In the genomic region with DNA sequence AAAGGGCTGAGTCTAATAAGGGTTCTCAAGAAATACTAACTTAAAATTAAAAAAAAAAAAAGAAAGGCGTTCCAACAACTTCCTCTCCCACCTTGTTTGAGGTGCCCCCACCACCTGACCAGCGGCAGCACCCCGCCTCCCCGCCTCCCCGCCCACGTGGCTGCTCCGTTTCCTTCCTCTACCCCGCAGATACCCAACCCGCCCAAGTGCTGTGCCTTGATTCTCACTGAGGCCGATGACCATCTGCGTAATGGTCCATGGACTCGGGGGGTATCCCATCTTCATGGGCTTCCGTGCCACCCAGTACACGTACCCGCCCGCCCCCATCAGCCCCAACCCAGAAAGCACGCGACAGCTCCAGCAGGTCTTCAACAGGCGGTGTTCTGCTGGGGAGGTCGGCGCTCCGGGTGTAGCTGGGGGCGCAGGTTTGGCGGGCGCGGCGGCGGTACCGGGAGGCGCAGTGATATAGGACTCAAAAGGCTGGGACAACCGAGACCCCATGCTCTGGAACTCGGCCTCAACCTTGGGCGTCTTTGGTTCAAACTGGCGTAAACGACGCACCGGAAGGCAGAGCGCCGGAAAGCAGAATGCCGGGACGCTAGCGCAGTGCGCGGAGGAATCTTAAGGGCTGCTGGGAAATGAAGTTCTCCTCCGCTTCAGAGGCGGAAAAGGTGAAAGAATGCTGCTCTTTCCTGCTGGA, we compare ENCODE assay signal across 1 cellular context.
TF ChIP-seq lines count a peak whose summit lies in the region.

A gene with protein sequence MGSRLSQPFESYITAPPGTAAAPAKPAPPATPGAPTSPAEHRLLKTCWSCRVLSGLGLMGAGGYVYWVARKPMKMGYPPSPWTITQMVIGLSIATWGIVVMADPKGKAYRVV (minus strand): TSS at position 545 of the 700 bp plus-strand sequence. CDS start 44 bp downstream, at position 501.

TF ChIP-seq in HepG2, 621 proteins besides CTCF, POLR2A, EP300 and RAD21 (continued from another document and continues in another):
- TF ChIP-seq, protein P1, sequence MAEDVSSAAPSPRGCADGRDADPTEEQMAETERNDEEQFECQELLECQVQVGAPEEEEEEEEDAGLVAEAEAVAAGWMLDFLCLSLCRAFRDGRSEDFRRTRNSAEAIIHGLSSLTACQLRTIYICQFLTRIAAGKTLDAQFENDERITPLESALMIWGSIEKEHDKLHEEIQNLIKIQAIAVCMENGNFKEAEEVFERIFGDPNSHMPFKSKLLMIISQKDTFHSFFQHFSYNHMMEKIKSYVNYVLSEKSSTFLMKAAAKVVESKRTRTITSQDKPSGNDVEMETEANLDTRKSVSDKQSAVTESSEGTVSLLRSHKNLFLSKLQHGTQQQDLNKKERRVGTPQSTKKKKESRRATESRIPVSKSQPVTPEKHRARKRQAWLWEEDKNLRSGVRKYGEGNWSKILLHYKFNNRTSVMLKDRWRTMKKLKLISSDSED (CRISPR knock-in tag; IDR thresholded peaks at IDR 0.05), result no peak
- TF ChIP-seq PLRG1 (conservative IDR thresholded peaks at IDR 0.05) (no peak), PAWR (CRISPR knock-in tag; IDR thresholded peaks at IDR 0.05; ENCODE audit: borderline replicate concordance) (no peak), ZNF230 (CRISPR knock-in tag; IDR thresholded peaks at IDR 0.05) (peak; percentile 61; the same call in 1 of the 2 replicates), ZNF816 (CRISPR knock-in tag; IDR thresholded peaks at IDR 0.05; ENCODE audit: borderline replicate concordance) (peak; percentile 39; the same call in 1 of the 2 replicates), MAFF (IDR thresholded peaks at IDR 0.05; ENCODE audit: low read depth, low read length) (no peak), STAG1 (CRISPR knock-in tag; IDR thresholded peaks at IDR 0.05) (no peak), ZNF251 (CRISPR knock-in tag; IDR thresholded peaks at IDR 0.05) (no peak), SUZ12 (IDR thresholded peaks at IDR 0.05; ENCODE audit: low read depth, low read length) (peak; percentile 50), ZNF17 (CRISPR knock-in tag; IDR thresholded peaks at IDR 0.05) (no peak), WIZ (CRISPR knock-in tag; IDR thresholded peaks at IDR 0.05) (no peak), IKZF1 (IDR thresholded peaks at IDR 0.05) (no peak), ZNF260 (CRISPR knock-in tag; IDR thresholded peaks at IDR 0.05; ENCODE audit: borderline replicate concordance, low read depth) (no peak), RXRB (CRISPR knock-in tag; IDR thresholded peaks at IDR 0.05; ENCODE audit: borderline replicate concordance) (0 out of 2 replicates have a peak, but pooled peaks have one; percentile 28), HNRNPLL (IDR thresholded peaks at IDR 0.05; ENCODE audit: low read depth, low read length, poor library complexity, severe bottlenecking) (peak; percentile 100), ISX (CRISPR knock-in tag; conservative IDR thresholded peaks at IDR 0.05) (no peak), ZNF530 (CRISPR knock-in tag; IDR thresholded peaks at IDR 0.05; ENCODE audit: low read depth) (no peak), CREM (IDR thresholded peaks at IDR 0.05) (peak; percentile 84), CREM (CRISPR knock-in tag; IDR thresholded peaks at IDR 0.05) (no peak), MED13 (CRISPR knock-in tag; IDR thresholded peaks at IDR 0.05) (no peak), ZKSCAN1 (IDR thresholded peaks at IDR 0.05; ENCODE audit: low read length) (no peak), ATF7 (IDR thresholded peaks at IDR 0.05) (no peak), ATF7 (CRISPR knock-in tag; IDR thresholded peaks at IDR 0.05) (peak; percentile 41; the same call in 1 of the 2 replicates), HIVEP1 (CRISPR knock-in tag; IDR thresholded peaks at IDR 0.05) (peak; percentile 42; the same call in 1 of the 2 replicates)
- TF ChIP-seq, protein P2, sequence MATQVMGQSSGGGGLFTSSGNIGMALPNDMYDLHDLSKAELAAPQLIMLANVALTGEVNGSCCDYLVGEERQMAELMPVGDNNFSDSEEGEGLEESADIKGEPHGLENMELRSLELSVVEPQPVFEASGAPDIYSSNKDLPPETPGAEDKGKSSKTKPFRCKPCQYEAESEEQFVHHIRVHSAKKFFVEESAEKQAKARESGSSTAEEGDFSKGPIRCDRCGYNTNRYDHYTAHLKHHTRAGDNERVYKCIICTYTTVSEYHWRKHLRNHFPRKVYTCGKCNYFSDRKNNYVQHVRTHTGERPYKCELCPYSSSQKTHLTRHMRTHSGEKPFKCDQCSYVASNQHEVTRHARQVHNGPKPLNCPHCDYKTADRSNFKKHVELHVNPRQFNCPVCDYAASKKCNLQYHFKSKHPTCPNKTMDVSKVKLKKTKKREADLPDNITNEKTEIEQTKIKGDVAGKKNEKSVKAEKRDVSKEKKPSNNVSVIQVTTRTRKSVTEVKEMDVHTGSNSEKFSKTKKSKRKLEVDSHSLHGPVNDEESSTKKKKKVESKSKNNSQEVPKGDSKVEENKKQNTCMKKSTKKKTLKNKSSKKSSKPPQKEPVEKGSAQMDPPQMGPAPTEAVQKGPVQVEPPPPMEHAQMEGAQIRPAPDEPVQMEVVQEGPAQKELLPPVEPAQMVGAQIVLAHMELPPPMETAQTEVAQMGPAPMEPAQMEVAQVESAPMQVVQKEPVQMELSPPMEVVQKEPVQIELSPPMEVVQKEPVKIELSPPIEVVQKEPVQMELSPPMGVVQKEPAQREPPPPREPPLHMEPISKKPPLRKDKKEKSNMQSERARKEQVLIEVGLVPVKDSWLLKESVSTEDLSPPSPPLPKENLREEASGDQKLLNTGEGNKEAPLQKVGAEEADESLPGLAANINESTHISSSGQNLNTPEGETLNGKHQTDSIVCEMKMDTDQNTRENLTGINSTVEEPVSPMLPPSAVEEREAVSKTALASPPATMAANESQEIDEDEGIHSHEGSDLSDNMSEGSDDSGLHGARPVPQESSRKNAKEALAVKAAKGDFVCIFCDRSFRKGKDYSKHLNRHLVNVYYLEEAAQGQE (IDR thresholded peaks at IDR 0.05; ENCODE audit: borderline replicate concordance in 1 of 2, low read depth in 1 of 2, low read length in 2 of 2), result 0 out of 4 replicates have a peak, but pooled peaks of 1 of the 2 experiments have one; percentile 30
- TF ChIP-seq, protein P3, sequence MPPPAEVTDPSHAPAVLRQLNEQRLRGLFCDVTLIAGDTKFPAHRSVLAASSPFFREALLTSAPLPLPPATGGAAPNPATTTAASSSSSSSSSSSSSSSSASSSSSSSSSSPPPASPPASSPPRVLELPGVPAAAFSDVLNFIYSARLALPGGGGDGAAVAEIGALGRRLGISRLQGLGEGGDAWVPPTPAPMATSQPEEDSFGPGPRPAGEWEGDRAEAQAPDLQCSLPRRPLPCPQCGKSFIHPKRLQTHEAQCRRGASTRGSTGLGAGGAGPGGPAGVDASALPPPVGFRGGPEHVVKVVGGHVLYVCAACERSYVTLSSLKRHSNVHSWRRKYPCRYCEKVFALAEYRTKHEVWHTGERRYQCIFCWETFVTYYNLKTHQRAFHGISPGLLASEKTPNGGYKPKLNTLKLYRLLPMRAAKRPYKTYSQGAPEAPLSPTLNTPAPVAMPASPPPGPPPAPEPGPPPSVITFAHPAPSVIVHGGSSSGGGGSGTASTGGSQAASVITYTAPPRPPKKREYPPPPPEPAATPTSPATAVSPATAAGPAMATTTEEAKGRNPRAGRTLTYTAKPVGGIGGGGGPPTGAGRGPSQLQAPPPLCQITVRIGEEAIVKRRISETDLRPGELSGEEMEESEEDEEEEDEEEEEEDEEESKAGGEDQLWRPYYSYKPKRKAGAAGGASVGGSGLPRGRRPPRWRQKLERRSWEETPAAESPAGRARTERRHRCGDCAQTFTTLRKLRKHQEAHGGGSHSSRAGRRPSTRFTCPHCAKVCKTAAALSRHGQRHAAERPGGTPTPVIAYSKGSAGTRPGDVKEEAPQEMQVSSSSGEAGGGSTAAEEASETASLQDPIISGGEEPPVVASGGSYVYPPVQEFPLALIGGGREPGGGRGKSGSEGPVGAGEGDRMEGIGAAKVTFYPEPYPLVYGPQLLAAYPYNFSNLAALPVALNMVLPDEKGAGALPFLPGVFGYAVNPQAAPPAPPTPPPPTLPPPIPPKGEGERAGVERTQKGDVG (CRISPR knock-in tag; IDR thresholded peaks at IDR 0.05; ENCODE audit: borderline replicate concordance), result no peak
- TF ChIP-seq, protein P4, sequence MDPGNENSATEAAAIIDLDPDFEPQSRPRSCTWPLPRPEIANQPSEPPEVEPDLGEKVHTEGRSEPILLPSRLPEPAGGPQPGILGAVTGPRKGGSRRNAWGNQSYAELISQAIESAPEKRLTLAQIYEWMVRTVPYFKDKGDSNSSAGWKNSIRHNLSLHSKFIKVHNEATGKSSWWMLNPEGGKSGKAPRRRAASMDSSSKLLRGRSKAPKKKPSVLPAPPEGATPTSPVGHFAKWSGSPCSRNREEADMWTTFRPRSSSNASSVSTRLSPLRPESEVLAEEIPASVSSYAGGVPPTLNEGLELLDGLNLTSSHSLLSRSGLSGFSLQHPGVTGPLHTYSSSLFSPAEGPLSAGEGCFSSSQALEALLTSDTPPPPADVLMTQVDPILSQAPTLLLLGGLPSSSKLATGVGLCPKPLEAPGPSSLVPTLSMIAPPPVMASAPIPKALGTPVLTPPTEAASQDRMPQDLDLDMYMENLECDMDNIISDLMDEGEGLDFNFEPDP (CRISPR knock-in tag; conservative IDR thresholded peaks at IDR 0.05), result no peak
- TF ChIP-seq, protein P5, sequence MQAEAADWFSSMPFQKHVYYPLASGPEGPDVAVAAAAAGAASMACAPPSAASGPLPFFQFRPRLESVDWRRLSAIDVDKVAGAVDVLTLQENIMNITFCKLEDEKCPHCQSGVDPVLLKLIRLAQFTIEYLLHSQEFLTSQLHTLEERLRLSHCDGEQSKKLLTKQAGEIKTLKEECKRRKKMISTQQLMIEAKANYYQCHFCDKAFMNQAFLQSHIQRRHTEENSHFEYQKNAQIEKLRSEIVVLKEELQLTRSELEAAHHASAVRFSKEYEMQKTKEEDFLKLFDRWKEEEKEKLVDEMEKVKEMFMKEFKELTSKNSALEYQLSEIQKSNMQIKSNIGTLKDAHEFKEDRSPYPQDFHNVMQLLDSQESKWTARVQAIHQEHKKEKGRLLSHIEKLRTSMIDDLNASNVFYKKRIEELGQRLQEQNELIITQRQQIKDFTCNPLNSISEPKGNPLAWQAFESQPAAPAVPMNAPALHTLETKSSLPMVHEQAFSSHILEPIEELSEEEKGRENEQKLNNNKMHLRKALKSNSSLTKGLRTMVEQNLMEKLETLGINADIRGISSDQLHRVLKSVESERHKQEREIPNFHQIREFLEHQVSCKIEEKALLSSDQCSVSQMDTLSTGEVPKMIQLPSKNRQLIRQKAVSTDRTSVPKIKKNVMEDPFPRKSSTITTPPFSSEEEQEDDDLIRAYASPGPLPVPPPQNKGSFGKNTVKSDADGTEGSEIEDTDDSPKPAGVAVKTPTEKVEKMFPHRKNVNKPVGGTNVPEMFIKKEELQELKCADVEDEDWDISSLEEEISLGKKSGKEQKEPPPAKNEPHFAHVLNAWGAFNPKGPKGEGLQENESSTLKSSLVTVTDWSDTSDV (CRISPR knock-in tag; IDR thresholded peaks at IDR 0.05), result no peak; the same call in 1 of the 2 replicates
- TF ChIP-seq, protein P6, sequence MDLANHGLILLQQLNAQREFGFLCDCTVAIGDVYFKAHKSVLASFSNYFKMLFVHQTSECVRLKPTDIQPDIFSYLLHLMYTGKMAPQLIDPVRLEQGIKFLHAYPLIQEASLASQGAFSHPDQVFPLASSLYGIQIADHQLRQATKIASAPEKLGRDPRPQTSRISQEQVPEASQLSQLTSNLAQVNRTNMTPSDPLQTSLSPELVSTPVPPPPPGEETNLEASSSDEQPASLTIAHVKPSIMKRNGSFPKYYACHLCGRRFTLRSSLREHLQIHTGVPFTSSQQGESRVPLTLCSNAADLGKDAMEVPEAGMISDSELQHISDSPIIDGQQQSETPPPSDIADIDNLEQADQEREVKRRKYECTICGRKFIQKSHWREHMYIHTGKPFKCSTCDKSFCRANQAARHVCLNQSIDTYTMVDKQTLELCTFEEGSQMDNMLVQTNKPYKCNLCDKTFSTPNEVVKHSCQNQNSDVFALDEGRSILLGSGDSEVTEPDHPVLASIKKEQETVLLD (CRISPR knock-in tag; IDR thresholded peaks at IDR 0.05; ENCODE audit: low read depth), result no peak
- TF ChIP-seq, protein P7, sequence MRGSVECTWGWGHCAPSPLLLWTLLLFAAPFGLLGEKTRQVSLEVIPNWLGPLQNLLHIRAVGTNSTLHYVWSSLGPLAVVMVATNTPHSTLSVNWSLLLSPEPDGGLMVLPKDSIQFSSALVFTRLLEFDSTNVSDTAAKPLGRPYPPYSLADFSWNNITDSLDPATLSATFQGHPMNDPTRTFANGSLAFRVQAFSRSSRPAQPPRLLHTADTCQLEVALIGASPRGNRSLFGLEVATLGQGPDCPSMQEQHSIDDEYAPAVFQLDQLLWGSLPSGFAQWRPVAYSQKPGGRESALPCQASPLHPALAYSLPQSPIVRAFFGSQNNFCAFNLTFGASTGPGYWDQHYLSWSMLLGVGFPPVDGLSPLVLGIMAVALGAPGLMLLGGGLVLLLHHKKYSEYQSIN (CRISPR knock-in tag; IDR thresholded peaks at IDR 0.05; ENCODE audit: borderline replicate concordance), result no peak
- TF ChIP-seq, protein P8, sequence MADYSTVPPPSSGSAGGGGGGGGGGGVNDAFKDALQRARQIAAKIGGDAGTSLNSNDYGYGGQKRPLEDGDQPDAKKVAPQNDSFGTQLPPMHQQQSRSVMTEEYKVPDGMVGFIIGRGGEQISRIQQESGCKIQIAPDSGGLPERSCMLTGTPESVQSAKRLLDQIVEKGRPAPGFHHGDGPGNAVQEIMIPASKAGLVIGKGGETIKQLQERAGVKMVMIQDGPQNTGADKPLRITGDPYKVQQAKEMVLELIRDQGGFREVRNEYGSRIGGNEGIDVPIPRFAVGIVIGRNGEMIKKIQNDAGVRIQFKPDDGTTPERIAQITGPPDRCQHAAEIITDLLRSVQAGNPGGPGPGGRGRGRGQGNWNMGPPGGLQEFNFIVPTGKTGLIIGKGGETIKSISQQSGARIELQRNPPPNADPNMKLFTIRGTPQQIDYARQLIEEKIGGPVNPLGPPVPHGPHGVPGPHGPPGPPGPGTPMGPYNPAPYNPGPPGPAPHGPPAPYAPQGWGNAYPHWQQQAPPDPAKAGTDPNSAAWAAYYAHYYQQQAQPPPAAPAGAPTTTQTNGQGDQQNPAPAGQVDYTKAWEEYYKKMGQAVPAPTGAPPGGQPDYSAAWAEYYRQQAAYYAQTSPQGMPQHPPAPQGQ (CRISPR knock-in tag; IDR thresholded peaks at IDR 0.05; ENCODE audit: borderline replicate concordance), result no peak
- TF ChIP-seq, protein P9, sequence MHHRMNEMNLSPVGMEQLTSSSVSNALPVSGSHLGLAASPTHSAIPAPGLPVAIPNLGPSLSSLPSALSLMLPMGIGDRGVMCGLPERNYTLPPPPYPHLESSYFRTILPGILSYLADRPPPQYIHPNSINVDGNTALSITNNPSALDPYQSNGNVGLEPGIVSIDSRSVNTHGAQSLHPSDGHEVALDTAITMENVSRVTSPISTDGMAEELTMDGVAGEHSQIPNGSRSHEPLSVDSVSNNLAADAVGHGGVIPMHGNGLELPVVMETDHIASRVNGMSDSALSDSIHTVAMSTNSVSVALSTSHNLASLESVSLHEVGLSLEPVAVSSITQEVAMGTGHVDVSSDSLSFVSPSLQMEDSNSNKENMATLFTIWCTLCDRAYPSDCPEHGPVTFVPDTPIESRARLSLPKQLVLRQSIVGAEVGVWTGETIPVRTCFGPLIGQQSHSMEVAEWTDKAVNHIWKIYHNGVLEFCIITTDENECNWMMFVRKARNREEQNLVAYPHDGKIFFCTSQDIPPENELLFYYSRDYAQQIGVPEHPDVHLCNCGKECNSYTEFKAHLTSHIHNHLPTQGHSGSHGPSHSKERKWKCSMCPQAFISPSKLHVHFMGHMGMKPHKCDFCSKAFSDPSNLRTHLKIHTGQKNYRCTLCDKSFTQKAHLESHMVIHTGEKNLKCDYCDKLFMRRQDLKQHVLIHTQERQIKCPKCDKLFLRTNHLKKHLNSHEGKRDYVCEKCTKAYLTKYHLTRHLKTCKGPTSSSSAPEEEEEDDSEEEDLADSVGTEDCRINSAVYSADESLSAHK (CRISPR knock-in tag; IDR thresholded peaks at IDR 0.05; ENCODE audit: borderline replicate concordance), result no peak
